21 cellular contexts compared by ENCODE assay signal in the genomic region with DNA sequence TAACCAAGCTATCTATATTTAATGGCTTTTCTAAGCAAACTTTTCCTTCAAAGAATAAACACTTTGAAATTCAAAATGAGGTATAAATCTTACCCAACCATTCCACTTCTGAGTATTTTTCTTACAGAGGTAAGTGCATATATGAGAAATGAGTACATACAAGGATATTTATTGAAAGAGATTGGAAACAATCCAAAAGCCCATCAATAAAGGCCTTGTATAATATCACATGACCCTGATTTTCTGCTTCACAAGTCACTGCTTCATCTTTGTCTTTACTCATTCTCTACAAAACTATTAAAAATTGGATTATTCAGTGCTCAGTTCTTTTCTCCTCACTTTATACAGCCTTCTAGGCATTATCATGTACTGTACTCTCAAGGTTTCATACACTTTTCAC.
A peak's percentile ranks its signal among the peaks of the same experiment; 100 is the strongest.
DNase-seq lines count a peak whose midpoint lies in the region; ATAC-seq, FAIRE-seq and TF ChIP-seq lines count a peak whose summit lies in the region.
"Had no signal": no experiment of that assay in that cellular context is flagged by ENCODE, and none has a peak within 500 bp of the region (broad histone marks: within the 10 kb centered on the region; RNA-seq: fewer than 3 reads in every experiment).

No MANE protein-coding gene starts in this region.

- no peaks in the 10 kb centered on the region for H3K9me3 ChIP-seq in astrocyte (ENCODE audit: insufficient read depth, low read depth, low read length)
- H3K9me3 ChIP-seq: A549; BLaER1 treated with 17β-estradiol and CSF1 and Interleukin-3, amounts not matched to agents 10 nM and 100 nM; Caco-2 had no signal

- ATAC-seq in HG02642 (IDR thresholded peaks at IDR 0.05; ENCODE audit: poor library complexity, unreplicated experiment) = no peak
- ATAC-seq in HG03354 (IDR thresholded peaks at IDR 0.05; ENCODE audit: poor library complexity, severe bottlenecking, unreplicated experiment) = no peak
- ATAC-seq: A549; CD8-positive, alpha-beta T cell had no signal

- no peaks in the 10 kb centered on the region for H3K27me3 Mint-ChIP-seq in astrocyte (ENCODE audit: low read depth, unreplicated experiment)

- H2AFZ ChIP-seq in astrocyte (ENCODE audit: low read depth, low read length) = no peak overlapping the region

- no peaks in the 10 kb centered on the region for H3K9me3 Mint-ChIP-seq in astrocyte (ENCODE audit: unreplicated experiment)
- H3K9me3 Mint-ChIP-seq: CD4-positive, alpha-beta T cell; CD8-positive, alpha-beta T cell had no signal

- H4K20me1 ChIP-seq in astrocyte (ENCODE audit: insufficient read depth, low read length) = no peaks in the 10 kb centered on the region
- H4K20me1 ChIP-seq: BLaER1 treated with 17β-estradiol and CSF1 and Interleukin-3, amounts not matched to agents 10 nM and 100 nM had no signal

- H3K79me2 ChIP-seq in astrocyte (ENCODE audit: insufficient read depth, low read length) = no peaks in the 10 kb centered on the region

- no peaks in the 10 kb centered on the region for H3K4me1 ChIP-seq in astrocyte (ENCODE audit: insufficient read depth, low read length)
- H3K4me1 ChIP-seq: A549, Caco-2 had no signal

- no peak overlapping the region for H3K4me3 Mint-ChIP-seq in astrocyte (ENCODE audit: unreplicated experiment)
- H3K4me3 Mint-ChIP-seq: B cell; CD4-positive, alpha-beta T cell; CD8-positive, alpha-beta T cell had no signal

- H3K36me3 Mint-ChIP-seq in astrocyte (ENCODE audit: low read depth, unreplicated experiment) = no peaks in the 10 kb centered on the region
- H3K36me3 Mint-ChIP-seq: CD8-positive, alpha-beta T cell had no signal

- H3K4me3 ChIP-seq in astrocyte (ENCODE audit: insufficient read depth, low read depth, low read length) = no peak overlapping the region
- H3K4me3 ChIP-seq: A549; BLaER1 treated with 17β-estradiol and CSF1 and Interleukin-3, amounts not matched to agents 10 nM and 100 nM had no signal

- H3K27me3 ChIP-seq in astrocyte (ENCODE audit: insufficient read depth, low read length) = no peaks in the 10 kb centered on the region
- H3K27me3 ChIP-seq: BLaER1 treated with 17β-estradiol and CSF1 and Interleukin-3, amounts not matched to agents 10 nM and 100 nM had no signal

- no peak for TF ChIP-seq CTCF in astrocyte (IDR thresholded peaks at IDR 0.05; ENCODE audit: insufficient read depth, low read depth, low read length)

- DNase-seq in COLO829 (ENCODE audit: low spot score) (peak; percentile 59), astrocyte (ENCODE audit: low read depth) (no peak)
- DNase-seq: AML-193; Caco-2; Calu3; CD4-positive, alpha-beta T cell; CD8-positive, alpha-beta T cell; DMS79 treated with DMSO at 0.1 percent for 48 hours; GF-D8 had no signal

- no peak overlapping the region for H3K27ac Mint-ChIP-seq in astrocyte (ENCODE audit: unreplicated experiment)
- H3K27ac Mint-ChIP-seq: B cell; CD4-positive, alpha-beta T cell; CD8-positive, alpha-beta T cell had no signal

- no peaks in the 10 kb centered on the region for H3K36me3 ChIP-seq in astrocyte (ENCODE audit: insufficient read depth, low read length)
- H3K36me3 ChIP-seq: BLaER1 treated with 17β-estradiol and CSF1 and Interleukin-3, amounts not matched to agents 10 nM and 100 nM had no signal

- H3K9ac ChIP-seq in astrocyte (ENCODE audit: low read length) = no peak overlapping the region
- H3K9ac ChIP-seq: BLaER1 treated with 17β-estradiol and CSF1 and Interleukin-3, amounts not matched to agents 10 nM and 100 nM had no signal

- no peaks in the 10 kb centered on the region for H3K4me1 Mint-ChIP-seq in astrocyte (ENCODE audit: low read depth, unreplicated experiment)
- H3K4me1 Mint-ChIP-seq: B cell had no signal

- H3K4me2 ChIP-seq in astrocyte (ENCODE audit: low read length) = no peak overlapping the region
- H3K4me2 ChIP-seq: A549; BLaER1 treated with 17β-estradiol and CSF1 and Interleukin-3, amounts not matched to agents 10 nM and 100 nM had no signal

- H3K27ac ChIP-seq in astrocyte (ENCODE audit: low read depth, low read length) = no peak overlapping the region
- H3K27ac ChIP-seq: 22Rv1; A549; BLaER1 treated with 17β-estradiol and CSF1 and Interleukin-3, amounts not matched to agents 10 nM and 100 nM; C4-2B had no signal

- peak; percentile 83 for FAIRE-seq in astrocyte (lab: Jason Lieb, UNC)
- FAIRE-seq in islet of Langerhans (lab: Jason Lieb, UNC) = peak; percentile 68
- FAIRE-seq: D721Med, G401.6, GM12891, GM19239 had no signal
